Comparison of ENCODE assay signal across 8 cellular contexts in genomic region chr1:204684551-204685235, GRCh38. TPM values are rescaled to one million over a fixed set of nuclear protein-coding genes. Genes with fewer than 3 reads are reported as not detected.
DNase-seq lines count a peak whose midpoint lies in the region; ATAC-seq and TF ChIP-seq lines count a peak whose summit lies in the region.

No MANE protein-coding gene starts in this region.

- no peak for TF ChIP-seq POLR2A in sigmoid colon (IDR thresholded peaks at IDR 0.05)

- no peaks in the 10 kb centered on the region for H3K36me3 ChIP-seq in GM23248 (ENCODE audit: low read depth)
- H3K36me3 ChIP-seq in sigmoid colon = no peaks in the 10 kb centered on the region

- H3K4me2 ChIP-seq in GM23248 (ENCODE audit: unreplicated experiment) = peak overlapping the region; percentile 31

- H2AFZ ChIP-seq in GM23248 = no peak overlapping the region

- H3K9me2 ChIP-seq in GM23248 (ENCODE audit: insufficient read depth) = no peaks in the 10 kb centered on the region

- no peaks in the 10 kb centered on the region for H3K9me3 ChIP-seq in GM23248 (ENCODE audit: low read depth)
- H3K9me3 ChIP-seq in right cardiac atrium (ENCODE audit: control insufficient read depth, low read length) = no peaks in the 10 kb centered on the region
- no peaks in the 10 kb centered on the region for H3K9me3 ChIP-seq in sigmoid colon

- no peak overlapping the region for H3K9ac ChIP-seq in GM23248

- DNase-seq in GM23248 = no peak
- DNase-seq in SW480 (ENCODE audit: low spot score) = peak; percentile 17
- peak; percentile 23 to 73 (median 58) for DNase-seq in right cardiac atrium
- DNase-seq in sigmoid colon = peak; percentile 68
- DNase-seq in NAMALWA (ENCODE audit: low spot score) = no peak
- DNase-seq in NCI-H526 treated with DMSO at 0.1 percent for 48 hours (lab: John Stamatoyannopoulos, UW) = no peak
- DNase-seq in NCI-H2081 treated with DMSO at 0.1 percent for 48 hours (lab: John Stamatoyannopoulos, UW) = no peak

- H3K27ac ChIP-seq in GM23248 (no peak overlapping the region), right cardiac atrium (ENCODE audit: low read length) (peak overlapping the region; percentile 24), sigmoid colon (peak overlapping the region; percentile 67 to 72 (median 70))

- no peaks in the 10 kb centered on the region for H3F3A ChIP-seq in GM23248 (ENCODE audit: insufficient read depth)

- no peak for TF ChIP-seq CTCF in sigmoid colon (IDR thresholded peaks at IDR 0.05)

- H3K4me3 ChIP-seq in GM23248 = peak overlapping the region; percentile 44
- peak overlapping the region; percentile 67 for H3K4me3 ChIP-seq in right cardiac atrium (ENCODE audit: low read length)
- H3K4me3 ChIP-seq in sigmoid colon = peak overlapping the region; percentile 58 to 81 (median 74)

- ATAC-seq in right cardiac atrium (peak; percentile 29 to 49), GM19452 (IDR thresholded peaks at IDR 0.05; ENCODE audit: unreplicated experiment) (no peak)

- H4K20me1 ChIP-seq in GM23248 (ENCODE audit: insufficient read depth) = no peaks in the 10 kb centered on the region

- no peaks in the 10 kb centered on the region for H3K4me1 ChIP-seq in GM23248 (ENCODE audit: insufficient read depth)
- peaks cover 2% of the 10 kb centered on the region for H3K4me1 ChIP-seq in right cardiac atrium (ENCODE audit: control insufficient read depth, insufficient read depth, low read length)
- peaks cover 0 to 24% (median 22%) of the 10 kb centered on the region in 4 donors for H3K4me1 ChIP-seq in sigmoid colon

- intact Hi-C loops in right cardiac atrium (cut with DNase I) = loop anchor here in 1 of 4 donors (10.0 kb wide), 1 partner anchor 50 kb away; no protein-coding TSS in a partner anchor
- intact Hi-C loops in sigmoid colon (cut with DNase I) = loop anchor here (5.0 kb wide), 1 partner anchor 117 kb away; no protein-coding TSS in a partner anchor

- H3K27me3 ChIP-seq in GM23248 (replicated peaks; ENCODE audit: insufficient read depth) (peaks cover 79% of the 10 kb centered on the region), right cardiac atrium (ENCODE audit: control insufficient read depth, insufficient read depth) (no peaks in the 10 kb centered on the region), sigmoid colon (no peaks in the 10 kb centered on the region)

- no peaks in the 10 kb centered on the region for H3K79me2 ChIP-seq in GM23248 (ENCODE audit: insufficient read depth)

- WGBS in GM23248 (ENCODE audit: low coverage in 1 of 2, low lambda C conversion rate in 2 of 2, missing lambda C conversion rate in 2 of 2), 2 experiments = 4% methylated on average over 22 to 42 of the region's 43 CpGs
- WGBS in right cardiac atrium = 2% methylated on average over 43 of the region's 43 CpGs
- WGBS in sigmoid colon, 2 donors = 4 to 8% methylated on average over 43 of the region's 43 CpGs

- in situ Hi-C loops in GM23248 (cut with MboI) = no loop called here

- no peak for TF ChIP-seq EP300 in sigmoid colon (IDR thresholded peaks at IDR 0.05)

RNA-seq across cellular contexts. Expression of gene LRRN2, which starts 0.8 kb away (rescaled TPM):
- total RNA-seq in GM23248 (2014; rRNA removed; shearing (Covaris generic)) = 0.22 TPM in 1 of 2 replicates, not detected in the other
- polyA plus RNA-seq in GM23248 (2016; fragmentation: Nextera tagmentation; extraction: Ambion mirVana) (not detected in 2 replicates), right cardiac atrium (20.8 TPM), sigmoid colon (1 to 10 TPM; 2.5 to 3.6 (median 3.5) TPM)
- total RNA-seq in right cardiac atrium (10 to 100 TPM in 3 of 4 donors, 1 to 10 TPM in 1; 4.8 to 31.6 (median 22.6) TPM), sigmoid colon (10 to 100 TPM in 1 of 4 donors, 1 to 10 TPM in 3; 4.9 to 14.7 (median 6.7) TPM)

Comparison
In these comparisons a context has a peak if more than half of its experiments do, and no peak if none do; other contexts are left out.
1. DNase-seq: peak in SW480 (single experiment), right cardiac atrium (3 of 3) and sigmoid colon (single experiment); none in GM23248 (single experiment), NAMALWA (single experiment), NCI-H526 treated with DMSO at 0.1 percent for 48 hours (single experiment) and NCI-H2081 treated with DMSO at 0.1 percent for 48 hours (single experiment).
2. Peak in every context shown above with its lines, with median percentiles within 50 percentile points of each other: H3K4me3 ChIP-seq.